ENCODE assay signal across 22 cellular contexts in genomic region chr11:19571906-19572305, GRCh38.
"Had no signal": no experiment of that assay in that cellular context is flagged by ENCODE, and none has a peak within 500 bp of the region (broad histone marks: within the 10 kb centered on the region; RNA-seq: fewer than 3 reads in every experiment).

No MANE protein-coding gene starts in this region.

- H3K27me3 ChIP-seq: MG63 had no signal

- ATAC-seq: HepG2 had no signal

- H3K9me3 ChIP-seq: MG63, SK-N-SH had no signal

- H3K36me3 ChIP-seq: MG63 had no signal

- H3K4me3 ChIP-seq: MG63 had no signal

- DNase-seq: IMR-90, Karpas-422, KG1, MG63, NCI-H1092, NCI-H1105 treated with DMSO at 0.1 percent for 48 hours, NCI-H1417 treated with DMSO at 0.1 percent for 48 hours, NCI-H146, NCI-H1694 treated with DMSO at 0.1 percent for 48 hours, NCI-H1930, NCI-H2081 treated with DMSO at 0.1 percent for 48 hours, NCI-H2171, NCI-H226, NCI-H446, NCI-H510A, NCI-H524 treated with DMSO at 0.1 percent for 48 hours, NCI-H69, NCI-H774, Right ventricle myocardium superior, RPMI8226, SK-N-SH had no signal
